In the genomic region with DNA sequence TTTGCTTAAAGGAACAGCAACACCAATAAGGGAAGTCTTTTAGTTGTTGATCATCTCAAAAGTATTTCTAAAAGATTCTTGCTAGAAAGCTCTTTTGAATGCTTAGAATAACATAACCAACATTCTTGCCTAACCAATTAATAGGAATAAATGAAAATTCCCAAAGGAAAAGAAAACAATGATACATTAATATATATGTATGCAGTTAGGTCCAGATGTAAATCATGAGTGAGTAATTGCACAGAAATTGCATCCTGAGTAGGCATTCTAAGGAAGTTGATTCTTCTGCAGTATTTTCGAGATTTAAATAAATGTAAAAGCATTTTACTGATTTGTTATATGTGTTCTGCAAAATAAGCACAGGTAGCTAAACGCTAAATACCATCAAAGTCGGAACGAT, we compare ENCODE assay signal across 18 cellular contexts. TPM values are rescaled to one million over a fixed set of nuclear protein-coding genes. Genes with fewer than 3 reads are reported as not detected.
DNase-seq lines count a peak whose midpoint lies in the region; ATAC-seq and TF ChIP-seq lines count a peak whose summit lies in the region.
"Had no signal": no experiment of that assay in that cellular context is flagged by ENCODE, and none has a peak within 500 bp of the region (broad histone marks: within the 10 kb centered on the region; RNA-seq: fewer than 3 reads in every experiment).

No MANE protein-coding gene starts in this region.

- H3K27me3 Mint-ChIP-seq in stimulated activated naive B cell treated with anti-CD40 and anti-IgM and Interleukin-4, amounts not matched to agents 10 μg/mL and 1 μg/mL and 100 μg/mL, for 72 hours = no peaks in the 10 kb centered on the region

- H3K36me3 Mint-ChIP-seq in stimulated activated naive B cell treated with anti-CD40 and anti-IgM and Interleukin-4, amounts not matched to agents 10 μg/mL and 1 μg/mL and 100 μg/mL, for 72 hours = peaks cover 26 to 40% of the 10 kb centered on the region in 2 donors

- H2AFZ ChIP-seq in GM23248 = no peak overlapping the region

- H3F3A ChIP-seq in GM23248 (ENCODE audit: insufficient read depth) = peaks cover 5% of the 10 kb centered on the region; the same call in 1 of the 2 replicates

- no peaks in the 10 kb centered on the region for H3K9me3 ChIP-seq in GM23248 (ENCODE audit: low read depth)
- no peaks in the 10 kb centered on the region for H3K9me3 ChIP-seq in MG63
- H3K9me3 ChIP-seq in adrenal gland (replicated peaks in 1 of 3) = no peaks in the 10 kb centered on the region
- H3K9me3 ChIP-seq: HAP-1 had no signal

- peaks cover 60% of the 10 kb centered on the region for H3K79me2 ChIP-seq in GM23248 (ENCODE audit: insufficient read depth)

- no peak for ATAC-seq in stimulated activated naive B cell treated with anti-CD40 and anti-IgM and Interleukin-4, amounts not matched to agents 10 μg/mL and 1 μg/mL and 100 μg/mL, for 72 hours (replicated peaks)
- ATAC-seq: K562 had no signal

- H3K9ac ChIP-seq in GM23248 = no peak overlapping the region

- H3K36me3 ChIP-seq in GM23248 (ENCODE audit: low read depth) (no peaks in the 10 kb centered on the region), MG63 (peaks cover 1% of the 10 kb centered on the region; the same call in 1 of the 2 replicates), adrenal gland (replicated peaks in 1 of 2) (no peaks in the 10 kb centered on the region)
- H3K36me3 ChIP-seq: HAP-1 had no signal

- H3K9me2 ChIP-seq in GM23248 (ENCODE audit: insufficient read depth) = no peaks in the 10 kb centered on the region

- DNase-seq in AG04449 (ENCODE audit: low read depth, low spot score) = peak; percentile 34
- peak; percentile 12 for DNase-seq in GM23248
- peak; percentile 51 for DNase-seq in fibroblast of mammary gland (ENCODE audit: low read depth)
- no peak for DNase-seq in stimulated activated naive B cell treated with anti-CD40 and anti-IgM and Interleukin-4, amounts not matched to agents 10 μg/mL and 1 μg/mL and 100 μg/mL, for 72 hours
- DNase-seq in SIG-M5 treated with dmso at 0.1 percent for 504 hours (lab: John Stamatoyannopoulos, UW; ENCODE audit: unreplicated experiment) = no peak
- DNase-seq in MG63 = no peak
- DNase-seq in adrenal gland = no peak
- DNase-seq: AML-193, COR-L47, DMS153, NCI-H1417 treated with DMSO at 0.1 percent for 48 hours, NCI-H1930, NCI-H526 treated with DMSO at 0.1 percent for 48 hours, SIG-M5 had no signal

- intact Hi-C loops in adrenal gland (cut with DNase I) = no loop called here

- H3K4me3 Mint-ChIP-seq in stimulated activated naive B cell treated with anti-CD40 and anti-IgM and Interleukin-4, amounts not matched to agents 10 μg/mL and 1 μg/mL and 100 μg/mL, for 72 hours = no peak overlapping the region
- H3K4me3 Mint-ChIP-seq: CD14-positive monocyte had no signal

- H3K27ac ChIP-seq in GM23248 (no peak overlapping the region), VCaP (peak overlapping the region; percentile 57; the same call in 1 of the 2 replicates), adrenal gland (no peak overlapping the region)

- H3K4me2 ChIP-seq in GM23248 (ENCODE audit: unreplicated experiment) = peak overlapping the region; percentile 0

- peaks cover 16% of the 10 kb centered on the region for H3K4me1 ChIP-seq in GM23248 (ENCODE audit: insufficient read depth)
- H3K4me1 ChIP-seq in adrenal gland (replicated peaks in 1 of 2) = peaks cover 12 to 35% of the 10 kb centered on the region in 2 donors

- H3K27me3 ChIP-seq in GM23248 (replicated peaks; ENCODE audit: insufficient read depth) = no peaks in the 10 kb centered on the region
- no peaks in the 10 kb centered on the region for H3K27me3 ChIP-seq in MG63
- no peaks in the 10 kb centered on the region for H3K27me3 ChIP-seq in adrenal gland

- in situ Hi-C loops in GM23248 (cut with MboI) = no loop called here

- TF ChIP-seq CTCF in AG04449 (IDR thresholded peaks at IDR 0.05; ENCODE audit: insufficient read depth, low read length, missing control alignments) = no peak
- no peak for TF ChIP-seq CTCF in VCaP (conservative IDR thresholded peaks at IDR 0.05)
- TF ChIP-seq CTCF in fibroblast of mammary gland (conservative IDR thresholded peaks at IDR 0.05; ENCODE audit: control insufficient read depth, insufficient read depth, low read depth, low read length) = no peak
- TF ChIP-seq CTCF in adrenal gland (IDR thresholded peaks at IDR 0.05) = no peak

- peaks cover 12 to 30% of the 10 kb centered on the region in 2 donors for H3K4me1 Mint-ChIP-seq in stimulated activated naive B cell treated with anti-CD40 and anti-IgM and Interleukin-4, amounts not matched to agents 10 μg/mL and 1 μg/mL and 100 μg/mL, for 72 hours

- 94 to 95% methylated on average over 4 of the region's 4 CpGs for WGBS in GM23248 (ENCODE audit: low coverage in 1 of 2, low lambda C conversion rate in 2 of 2, missing lambda C conversion rate in 2 of 2), 2 experiments
- WGBS in adrenal gland, 4 donors = 49 to 76% (median 64%) methylated on average over 4 of the region's 4 CpGs

- POLR2A ChIA-PET in AG04449 (lab: Yijun Ruan, JAX) = interaction anchor here (0.6 to 0.8 kb wide), 3 partner anchors 444 to 1605 kb away, joined by 3 to 5 read pairs (median 3); no protein-coding TSS in a partner anchor

- peaks cover 6% of the 10 kb centered on the region; the same call in 1 of the 2 replicates for H4K20me1 ChIP-seq in GM23248 (ENCODE audit: insufficient read depth)

- CTCF ChIA-PET in AG04449 (lab: Yijun Ruan, JAX) = interaction anchor here (0.8 to 1.1 kb wide), 2 partner anchors 11 to 211 kb away, joined by 3 to 4 read pairs; no protein-coding TSS in a partner anchor

- H3K4me3 ChIP-seq in AG04449 (ENCODE audit: low read depth, low read length) (no peak overlapping the region), GM23248 (no peak overlapping the region), fibroblast of mammary gland (ENCODE audit: control insufficient read depth, low read depth, low read length) (no peak overlapping the region), MG63 (no peak overlapping the region), adrenal gland (peak overlapping the region in 1 of 4 donors; percentile 31)
- H3K4me3 ChIP-seq: HAP-1, K562 had no signal

- H3K9me3 Mint-ChIP-seq in stimulated activated naive B cell treated with anti-CD40 and anti-IgM and Interleukin-4, amounts not matched to agents 10 μg/mL and 1 μg/mL and 100 μg/mL, for 72 hours = no peaks in the 10 kb centered on the region

- H3K27ac Mint-ChIP-seq in stimulated activated naive B cell treated with anti-CD40 and anti-IgM and Interleukin-4, amounts not matched to agents 10 μg/mL and 1 μg/mL and 100 μg/mL, for 72 hours = no peak overlapping the region
- H3K27ac Mint-ChIP-seq: CD14-positive monocyte had no signal

- no peak for TF ChIP-seq POLR2A in adrenal gland (IDR thresholded peaks at IDR 0.05)

RNA-seq across cellular contexts. Expression of a gene that starts 22.1 kb away (rescaled TPM):
- 13.9 and 24.4 TPM in 2 replicates for total RNA-seq in GM23248 (2014; rRNA removed; shearing (Covaris generic))
- polyA plus RNA-seq in GM23248 (2016; fragmentation: Nextera tagmentation; extraction: Ambion mirVana) (16.0 and 18.5 TPM in 2 replicates), adrenal gland (10 to 100 TPM in 2 of 3 donors, 1 to 10 TPM in 1; 6.8 to 25.6 (median 10.3) TPM)
- 12.5 and 20.9 TPM in 2 replicates for total RNA-seq in MG63 (2014; rRNA removed; shearing (Covaris generic); ENCODE audit: low replicate concordance)
- 10 to 100 TPM; 11.0 to 33.9 (median 14.7) TPM for total RNA-seq in adrenal gland

Comparison
In these comparisons a context has a peak if more than half of its experiments do, and no peak if none do; other contexts are left out.
1. DNase-seq: peak in AG04449 (single experiment), GM23248 (single experiment) and fibroblast of mammary gland (single experiment); none in stimulated activated naive B cell treated with anti-CD40 and anti-IgM and Interleukin-4, amounts not matched to agents 10 μg/mL and 1 μg/mL and 100 μg/mL, for 72 hours (single experiment), SIG-M5 treated with dmso at 0.1 percent for 504 hours (single experiment), MG63 (single experiment) and adrenal gland (0 of 7).